Comparison of ENCODE assay signal across 11 cellular contexts in the genomic region with DNA sequence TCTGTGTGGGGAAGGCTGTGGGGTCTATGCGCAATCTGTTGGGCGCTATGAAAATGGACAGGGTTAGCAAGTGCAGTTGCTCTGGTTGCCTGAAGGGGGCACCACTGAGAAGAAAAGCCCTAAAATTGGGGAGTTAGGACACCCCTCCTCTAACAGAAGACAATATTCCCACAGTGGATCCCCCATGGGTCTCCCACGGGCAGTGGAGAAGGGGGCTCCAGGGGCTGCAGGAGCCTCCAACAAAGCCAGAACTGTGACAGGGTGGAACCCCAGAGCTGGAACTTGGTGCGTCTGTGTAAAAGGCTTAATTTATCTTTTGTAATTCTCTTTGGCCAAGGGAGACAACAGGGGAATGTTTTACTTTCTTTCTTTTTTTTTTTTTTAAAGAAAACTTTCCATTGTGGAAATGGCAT. TPM values are rescaled to one million over a fixed set of nuclear protein-coding genes. Genes with fewer than 3 reads are reported as not detected.
DNase-seq lines count a peak whose midpoint lies in the region; ATAC-seq and TF ChIP-seq lines count a peak whose summit lies in the region.
"Had no signal": no experiment of that assay in that cellular context is flagged by ENCODE, and none has a peak within 500 bp of the region (broad histone marks: within the 10 kb centered on the region; RNA-seq: fewer than 3 reads in every experiment).

No MANE protein-coding gene starts in this region.

- no peak for ATAC-seq in HG03469 (IDR thresholded peaks at IDR 0.05; ENCODE audit: unreplicated experiment)
- no peak for ATAC-seq in GM21529 (IDR thresholded peaks at IDR 0.05; ENCODE audit: unreplicated experiment)
- ATAC-seq in GM19351 (IDR thresholded peaks at IDR 0.05; ENCODE audit: unreplicated experiment) = no peak

- no peaks in the 10 kb centered on the region for H3K9me3 ChIP-seq in AG04450 (ENCODE audit: control insufficient read depth, insufficient read depth, low read length)
- no peaks in the 10 kb centered on the region for H3K9me3 ChIP-seq in GM23248 (ENCODE audit: low read depth)
- H3K9me3 ChIP-seq in mesenchymal stem cell (ENCODE audit: control insufficient read depth, low read length) = peaks cover 5% of the 10 kb centered on the region

- H3K36me3 ChIP-seq in GM23248 (ENCODE audit: low read depth) = no peaks in the 10 kb centered on the region
- no peaks in the 10 kb centered on the region for H3K36me3 ChIP-seq in brain microvascular endothelial cell (replicated peaks)
- no peaks in the 10 kb centered on the region for H3K36me3 ChIP-seq in mesenchymal stem cell (ENCODE audit: control insufficient read depth in 1 of 2, insufficient read depth in 2 of 2, low read depth in 1 of 2, low read length in 2 of 2)

- DNase-seq in AG04450 (ENCODE audit: low read depth, low spot score) (no peak), GM23248 (peak; percentile 22), brain microvascular endothelial cell (no peak), mesenchymal stem cell (peak; percentile 24)
- no peak for DNase-seq in stimulated activated CD4-positive, alpha-beta T cell treated with anti-CD3 and anti-CD28 coated beads, Interleukin-2, amount 100 ng/mL, for 48 hours
- DNase-seq: activated CD4-positive, alpha-beta memory T cell treated with anti-CD3 and anti-CD28 coated beads, Interleukin-2, amount 10 ng/mL, durations not matched to agents 7 days and 5 days; cerebellar nuclear complex; NK-92 treated with Interleukin-12 subunit alpha and Interleukin-12 subunit beta, amount 100 ng/mL, for 24 hours had no signal

- POLR2A ChIA-PET in AG04450 (lab: Yijun Ruan, JAX) = no interaction called here

- H3K4me2 ChIP-seq in GM23248 (ENCODE audit: unreplicated experiment) (no peak overlapping the region), mesenchymal stem cell (ENCODE audit: low read length, poor library complexity, severe bottlenecking) (no peak overlapping the region)

- H2BK120ac ChIP-seq in mesenchymal stem cell (ENCODE audit: low read depth, low read length) = no peak overlapping the region

- no peak overlapping the region for H2BK12ac ChIP-seq in mesenchymal stem cell (ENCODE audit: low read length in 2 of 2)

- no peak overlapping the region for H2BK15ac ChIP-seq in mesenchymal stem cell (ENCODE audit: low read depth, poor library complexity, severe bottlenecking)

- H4K20me1 ChIP-seq in GM23248 (ENCODE audit: insufficient read depth) = no peaks in the 10 kb centered on the region

- no peaks in the 10 kb centered on the region for H3F3A ChIP-seq in GM23248 (ENCODE audit: insufficient read depth)

- H3K79me2 ChIP-seq in GM23248 (ENCODE audit: insufficient read depth) = no peaks in the 10 kb centered on the region

- in situ Hi-C loops in GM23248 (cut with MboI) = loop anchor here (10.0 kb wide), 1 partner anchor 126 kb away; no protein-coding TSS in a partner anchor
- in situ Hi-C loops in brain microvascular endothelial cell (cut with HindIII; ENCODE audit: low pct_ligation_motif_present, low sequenced_read_pairs) = no loop called here

- H3K27me3 ChIP-seq in AG04450 (ENCODE audit: control insufficient read depth, insufficient read depth, low read length) = peaks cover 24% of the 10 kb centered on the region
- peaks cover 26% of the 10 kb centered on the region for H3K27me3 ChIP-seq in GM23248 (replicated peaks; ENCODE audit: insufficient read depth)
- no peaks in the 10 kb centered on the region for H3K27me3 ChIP-seq in brain microvascular endothelial cell (replicated peaks)
- peaks cover 0 to 79% of the 10 kb centered on the region in 2 experiments for H3K27me3 ChIP-seq in mesenchymal stem cell (ENCODE audit: control insufficient read depth in 1 of 2, insufficient read depth in 1 of 2, low read length in 2 of 2)

- H4K8ac ChIP-seq in mesenchymal stem cell (ENCODE audit: low read length) = no peak overlapping the region

- no peak overlapping the region for H2AK5ac ChIP-seq in mesenchymal stem cell (ENCODE audit: low read length, severe bottlenecking)

- no peak overlapping the region for H4K91ac ChIP-seq in mesenchymal stem cell (ENCODE audit: low read length)

- H3K79me1 ChIP-seq in mesenchymal stem cell (replicated peaks; ENCODE audit: low read length, poor library complexity, severe bottlenecking) = no peaks in the 10 kb centered on the region

- H3K4me3 ChIP-seq in AG04450 (ENCODE audit: low read depth, low read length) = no peak overlapping the region
- no peak overlapping the region for H3K4me3 ChIP-seq in GM23248
- H3K4me3 ChIP-seq in brain microvascular endothelial cell (ENCODE audit: low read depth, low read length) = no peak overlapping the region
- no peak overlapping the region for H3K4me3 ChIP-seq in mesenchymal stem cell (ENCODE audit: insufficient read depth in 1 of 2, low read depth in 1 of 2, low read length in 2 of 2)

- H3K27ac ChIP-seq in AG04450 (ENCODE audit: low read depth, low read length) (peak overlapping the region; percentile 47), GM23248 (no peak overlapping the region), brain microvascular endothelial cell (no peak overlapping the region), mesenchymal stem cell (ENCODE audit: low read length, poor library complexity, severe bottlenecking) (no peak overlapping the region)

- H3K9me2 ChIP-seq in GM23248 (ENCODE audit: insufficient read depth) = no peaks in the 10 kb centered on the region

- no peak overlapping the region for H2BK5ac ChIP-seq in mesenchymal stem cell (ENCODE audit: low read depth, low read length, poor library complexity, severe bottlenecking)

- H3K4me1 ChIP-seq in GM23248 (ENCODE audit: insufficient read depth) (no peaks in the 10 kb centered on the region), mesenchymal stem cell (ENCODE audit: control insufficient read depth, insufficient read depth, low read depth, low read length) (peaks cover 8% of the 10 kb centered on the region)

- H3K9ac ChIP-seq in GM23248 = no peak overlapping the region
- H3K9ac ChIP-seq in mesenchymal stem cell (ENCODE audit: low read length) = no peak overlapping the region

- H2AFZ ChIP-seq in GM23248 (no peak overlapping the region), mesenchymal stem cell (ENCODE audit: low read depth, low read length) (no peak overlapping the region)

- no peak overlapping the region for H3K18ac ChIP-seq in mesenchymal stem cell (ENCODE audit: low read depth in 1 of 2, low read length in 2 of 2)

- H3K14ac ChIP-seq in mesenchymal stem cell (ENCODE audit: low read length in 2 of 2) = no peak overlapping the region

- no peak overlapping the region for H3K4ac ChIP-seq in mesenchymal stem cell (ENCODE audit: low read depth in 1 of 2, low read length in 2 of 2)

- 31 to 43% methylated on average over 4 of the region's 4 CpGs for WGBS in GM23248 (ENCODE audit: low coverage in 1 of 2, low lambda C conversion rate in 2 of 2, missing lambda C conversion rate in 2 of 2), 2 experiments
- WGBS in mesenchymal stem cell = 54% methylated on average over 3 of the region's 4 CpGs

- TF ChIP-seq CTCF in AG04450 (IDR thresholded peaks at IDR 0.05; ENCODE audit: low read depth, low read length) = peak; percentile 91
- peak; percentile 91 for TF ChIP-seq CTCF in brain microvascular endothelial cell (IDR thresholded peaks at IDR 0.05; ENCODE audit: low read depth, low read length, missing control alignments)

- H3K23ac ChIP-seq in mesenchymal stem cell (ENCODE audit: low read length in 2 of 2) = no peak overlapping the region

- CTCF ChIA-PET in AG04450 (lab: Charles Lee) = interaction anchor here (0.6 to 6.9 kb wide), 28 partner anchors 8 to 869 kb away, joined by 3 to 153 read pairs (median 4); no protein-coding TSS in a partner anchor

RNA-seq across cellular contexts. Expression of a gene that starts 12.5 kb away (rescaled TPM):
- polyA plus RNA-seq in AG04450 (2011; rRNA removed) = 10.9 and 13.1 TPM in 2 replicates
- 4.8 and 5.6 TPM in 2 replicates for polyA minus RNA-seq in AG04450 (2011; rRNA and poly(A)+ RNA removed)
- total RNA-seq in GM23248 (2014; rRNA removed; shearing (Covaris generic)) = 17.2 and 17.3 TPM in 2 replicates
- polyA plus RNA-seq in GM23248 (2016; fragmentation: Nextera tagmentation; extraction: Ambion mirVana) = 12.8 and 15.2 TPM in 2 replicates
- 11.4 TPM for polyA plus RNA-seq in mesenchymal stem cell (2013, experiment 1 of 2)
- 11.1 TPM for polyA plus RNA-seq in mesenchymal stem cell (2013, experiment 2 of 2)
- total RNA-seq: activated CD4-positive, alpha-beta memory T cell treated with anti-CD3 and anti-CD28 coated beads, Interleukin-2, amount 10 ng/mL, durations not matched to agents 7 days and 5 days had no signal

Comparison
In these comparisons a context has a peak if more than half of its experiments do, and no peak if none do; other contexts are left out.
1. DNase-seq: peak in GM23248 (single experiment) and mesenchymal stem cell (single experiment); none in AG04450 (single experiment), brain microvascular endothelial cell (single experiment) and stimulated activated CD4-positive, alpha-beta T cell treated with anti-CD3 and anti-CD28 coated beads, Interleukin-2, amount 100 ng/mL, for 48 hours (0 of 2).